In the genomic region with DNA sequence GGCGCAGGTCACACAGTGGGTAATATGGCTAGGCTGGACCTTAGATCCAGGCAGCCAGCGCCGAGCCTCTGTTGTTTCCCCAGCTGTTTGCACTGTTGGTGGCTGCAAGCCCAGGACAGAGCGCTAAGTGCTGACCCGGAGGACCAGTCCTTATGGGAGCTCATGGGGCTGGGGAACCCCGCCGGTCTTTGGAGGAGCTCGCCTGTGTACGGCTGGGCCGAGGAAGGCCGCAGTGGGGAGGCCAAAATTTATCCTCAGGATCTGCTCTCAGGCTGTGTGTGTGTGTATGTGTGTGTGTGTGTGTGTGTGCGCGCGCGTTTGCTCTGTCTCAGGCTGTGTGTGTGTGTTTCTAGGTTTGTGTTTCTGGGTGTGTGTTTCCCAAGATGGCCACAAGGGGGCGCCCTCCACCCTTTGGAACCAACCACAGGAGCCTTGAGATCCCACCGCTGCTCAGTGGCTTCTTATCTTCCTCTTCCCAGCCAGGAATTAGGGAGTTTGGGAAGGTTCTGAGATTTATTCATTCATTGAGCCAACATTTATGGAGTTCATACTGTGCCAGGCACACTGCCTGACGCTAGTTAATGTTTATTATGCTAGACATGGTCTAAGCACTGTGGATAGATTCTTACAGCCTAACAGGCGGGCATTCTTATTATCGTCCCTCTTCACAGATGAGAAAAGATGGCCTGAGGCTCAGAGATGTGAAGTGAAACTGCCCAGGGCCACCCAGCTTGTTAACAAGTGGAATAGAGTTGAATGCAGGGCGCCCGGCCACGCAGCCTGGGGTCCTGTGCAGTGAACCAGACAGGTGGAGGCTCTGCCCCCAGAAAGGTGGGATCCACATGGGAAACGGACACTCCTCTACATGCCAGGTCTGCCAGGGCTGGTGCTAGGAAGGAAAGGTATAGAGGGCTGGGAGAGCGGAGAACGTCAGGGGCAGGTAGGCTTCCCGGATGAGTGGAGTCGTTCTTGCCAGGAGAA, we compare ENCODE assay signal across 8 cellular contexts.
DNase-seq lines count a peak whose midpoint lies in the region; ATAC-seq lines count a peak whose summit lies in the region.

No MANE protein-coding gene starts in this region.

- no peaks in the 10 kb centered on the region for H3K9me3 Mint-ChIP-seq in stimulated activated memory B cell treated with anti-CD40 and anti-IgM and Interleukin-4, amounts not matched to agents 10 μg/mL and 1 μg/mL and 100 μg/mL, for 72 hours

- H3K4me1 Mint-ChIP-seq in stimulated activated memory B cell treated with anti-CD40 and anti-IgM and Interleukin-4, amounts not matched to agents 10 μg/mL and 1 μg/mL and 100 μg/mL, for 72 hours = peaks cover 11% of the 10 kb centered on the region

- intact Hi-C loops in posterior cingulate gyrus (cut with DNase I) = loop anchor here (10.0 kb wide), 1 partner anchor 55 kb away; no protein-coding TSS in a partner anchor

- no peak overlapping the region for H3K27ac Mint-ChIP-seq in stimulated activated memory B cell treated with anti-CD40 and anti-IgM and Interleukin-4, amounts not matched to agents 10 μg/mL and 1 μg/mL and 100 μg/mL, for 72 hours

- H3K4me3 Mint-ChIP-seq in stimulated activated memory B cell treated with anti-CD40 and anti-IgM and Interleukin-4, amounts not matched to agents 10 μg/mL and 1 μg/mL and 100 μg/mL, for 72 hours = no peak overlapping the region

- DNase-seq in DMS 273 (lab: John Stamatoyannopoulos, UW; ENCODE audit: unreplicated experiment) = peak; percentile 78
- DNase-seq in KG1 (lab: John Stamatoyannopoulos, UW) = peak; percentile 37
- peak; percentile 24 to 26 for DNase-seq in SHP77 (lab: John Stamatoyannopoulos, UW)
- peak; percentile 60 for DNase-seq in activated gamma-delta T cell treated with anti-CD3 and anti-CD28 coated beads, Interleukin-2, amount 50 U/mL, for 16 hours (ENCODE audit: low read depth)
- peak; percentile 79 for DNase-seq in glomerular visceral epithelial cell (ENCODE audit: extremely low spot score)
- DNase-seq in posterior cingulate gyrus = peak; percentile 51 to 96 (median 86)

- ATAC-seq in GM19035 (IDR thresholded peaks at IDR 0.05; ENCODE audit: unreplicated experiment) = no peak
- ATAC-seq in stimulated activated memory B cell treated with anti-CD40 and anti-IgM and Interleukin-4, amounts not matched to agents 10 μg/mL and 1 μg/mL and 100 μg/mL, for 72 hours = no peak

- peaks cover 6% of the 10 kb centered on the region for H3K27me3 Mint-ChIP-seq in stimulated activated memory B cell treated with anti-CD40 and anti-IgM and Interleukin-4, amounts not matched to agents 10 μg/mL and 1 μg/mL and 100 μg/mL, for 72 hours

- peaks cover 50% of the 10 kb centered on the region for H3K36me3 Mint-ChIP-seq in stimulated activated memory B cell treated with anti-CD40 and anti-IgM and Interleukin-4, amounts not matched to agents 10 μg/mL and 1 μg/mL and 100 μg/mL, for 72 hours

Comparison
In these comparisons a context has a peak if more than half of its experiments do, and no peak if none do; other contexts are left out.
1. DNase-seq: peak in every context shown above with its lines; median percentile 86 in posterior cingulate gyrus; 79 in glomerular visceral epithelial cell; 78 in DMS 273; 60 in activated gamma-delta T cell treated with anti-CD3 and anti-CD28 coated beads, Interleukin-2, amount 50 U/mL, for 16 hours; 37 in KG1; 25 in SHP77.